Comparison of ENCODE assay signal across 8 cellular contexts in the genomic region with DNA sequence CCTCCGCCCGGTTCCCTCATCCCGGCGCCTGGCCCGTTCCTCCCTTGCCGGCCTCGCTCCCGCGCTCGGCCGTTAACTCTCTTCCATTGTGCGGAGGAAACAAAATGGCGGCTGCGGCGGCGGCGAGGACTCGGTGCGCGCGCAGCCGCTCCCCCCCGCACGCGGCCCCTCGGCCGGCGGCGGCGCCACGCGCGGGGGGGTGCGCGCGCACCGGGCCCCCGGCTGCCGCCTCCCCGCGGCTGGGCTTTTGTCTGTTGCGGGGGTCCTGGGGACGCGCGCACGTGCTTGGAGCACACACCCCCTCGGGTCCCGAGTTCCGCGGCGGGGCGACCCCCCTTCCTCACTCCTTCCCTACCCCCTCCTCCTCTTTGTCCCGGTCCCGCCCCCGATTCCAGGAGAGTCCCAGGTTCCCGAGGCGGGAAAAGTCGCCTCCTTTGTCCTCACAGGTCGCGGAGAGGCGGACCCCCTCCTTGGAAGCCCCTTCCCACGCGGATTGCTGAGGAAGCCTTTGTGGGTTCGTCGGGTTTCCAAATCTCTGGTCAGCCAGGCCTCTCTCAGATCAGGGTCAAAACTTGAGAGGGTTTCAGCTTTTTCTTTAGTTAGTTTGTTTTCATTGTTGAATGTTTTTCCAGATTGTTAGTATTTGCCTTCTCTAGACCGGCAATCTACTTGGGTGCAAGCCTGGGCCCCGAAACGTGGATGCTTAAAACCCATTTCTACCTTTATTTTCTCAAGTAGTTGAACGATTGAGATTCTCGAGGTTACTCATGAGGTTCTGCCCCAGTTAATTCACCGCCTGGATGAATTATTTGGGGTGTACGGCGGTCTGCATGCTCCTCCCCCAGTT. TPM values are rescaled to one million over a fixed set of nuclear protein-coding genes. Genes with fewer than 3 reads are reported as not detected.
A peak's percentile ranks its signal among the peaks of the same experiment; 100 is the strongest.
DNase-seq lines count a peak whose midpoint lies in the region; ATAC-seq, FAIRE-seq and TF ChIP-seq lines count a peak whose summit lies in the region.

No MANE protein-coding gene starts in this region.

- H3K4ac ChIP-seq in neuronal stem cell (ENCODE audit: low read length), result peak overlapping the region; percentile 99

- H2BK12ac ChIP-seq in neuronal stem cell (ENCODE audit: low read length), result no peak overlapping the region

- peak overlapping the region; percentile 75 for H3K4me3 ChIP-seq in NT2/D1 (ENCODE audit: insufficient read length, low read depth)
- H3K4me3 ChIP-seq in neuronal stem cell (ENCODE audit: low read length in 2 of 2), result peak overlapping the region; percentile 93 to 95

- peak overlapping the region; percentile 51 for H2BK15ac ChIP-seq in neuronal stem cell (ENCODE audit: low read length)

- H3K18ac ChIP-seq in neuronal stem cell (ENCODE audit: low read length), result peak overlapping the region; percentile 100

- H3K36me3 ChIP-seq in NT2/D1 (ENCODE audit: insufficient read depth, insufficient read length, low read length) (peaks cover 48% of the 10 kb centered on the region), neuronal stem cell (replicated peaks in 1 of 2; ENCODE audit: control insufficient read depth in 2 of 2, insufficient read depth in 2 of 2, low read length in 2 of 2) (peaks cover 3 to 54% of the 10 kb centered on the region in 2 donors)

- H3K23ac ChIP-seq in neuronal stem cell (ENCODE audit: low read depth, low read length, poor library complexity), result peak overlapping the region; percentile 100

- no peak for FAIRE-seq in frontal cortex (lab: Jason Lieb, UNC)

- peak overlapping the region; percentile 70 for H2AFZ ChIP-seq in neuronal stem cell (ENCODE audit: low read length)

- H3K27me3 Mint-ChIP-seq in type B pancreatic cell, result peaks cover 4% of the 10 kb centered on the region

- H3K27ac Mint-ChIP-seq in type B pancreatic cell, result peak overlapping the region; percentile 99

- peak overlapping the region; percentile 89 for H2BK120ac ChIP-seq in neuronal stem cell (ENCODE audit: low read depth, low read length)

- peak overlapping the region; percentile 93 for H3K27ac ChIP-seq in neuronal stem cell (replicated peaks; ENCODE audit: low read length)

- H3K14ac ChIP-seq in neuronal stem cell (ENCODE audit: low read length), result peak overlapping the region; percentile 97

- no peaks in the 10 kb centered on the region for H3K79me1 ChIP-seq in neuronal stem cell (ENCODE audit: low read depth, low read length)

- no peaks in the 10 kb centered on the region for H3K9me3 Mint-ChIP-seq in type B pancreatic cell

- peak overlapping the region; percentile 96 for H3K4me3 Mint-ChIP-seq in type B pancreatic cell

- H3K9me3 ChIP-seq in NT2/D1 (ENCODE audit: insufficient read depth, low read length) (no peaks in the 10 kb centered on the region), neuronal stem cell (replicated peaks in 1 of 2; ENCODE audit: control insufficient read depth in 2 of 2, insufficient read depth in 1 of 2, low read depth in 1 of 2, low read length in 2 of 2) (no peaks in the 10 kb centered on the region)

- peak overlapping the region; percentile 100 for H2AK5ac ChIP-seq in neuronal stem cell (ENCODE audit: low read depth, low read length)

- H3K4me1 ChIP-seq in NT2/D1 (ENCODE audit: insufficient read depth, insufficient read length) (no peaks in the 10 kb centered on the region), neuronal stem cell (ENCODE audit: control insufficient read depth in 2 of 2, insufficient read depth in 1 of 2, low read depth in 1 of 2, low read length in 2 of 2) (peaks cover 2 to 7% of the 10 kb centered on the region in 2 donors)

- H3K4me2 ChIP-seq in neuronal stem cell (ENCODE audit: insufficient read depth, low read length, poor library complexity, severe bottlenecking), result peak overlapping the region; percentile 70

- H3K36me3 Mint-ChIP-seq in type B pancreatic cell, result peaks cover 25% of the 10 kb centered on the region

- H3K9ac ChIP-seq in NT2/D1 (ENCODE audit: insufficient read length, low read depth) (peak overlapping the region; percentile 99), neuronal stem cell (ENCODE audit: low read depth, low read length, poor library complexity) (peak overlapping the region; percentile 99)

- peak overlapping the region; percentile 98 for H2BK5ac ChIP-seq in neuronal stem cell (ENCODE audit: low read length)

- H3K4me1 Mint-ChIP-seq in type B pancreatic cell (ENCODE audit: unreplicated experiment), result peaks cover 30% of the 10 kb centered on the region

- H4K8ac ChIP-seq in neuronal stem cell (ENCODE audit: low read depth, low read length), result no peak overlapping the region

- peak overlapping the region; percentile 96 for H4K91ac ChIP-seq in neuronal stem cell (ENCODE audit: low read depth, low read length, poor library complexity)

- peak; percentile 38 to 70 for DNase-seq in SHP77 (lab: John Stamatoyannopoulos, UW)
- DNase-seq in SHP77 treated with DMSO at 0.1 percent for 48 hours (lab: John Stamatoyannopoulos, UW), result no peak
- peak; percentile 74 for DNase-seq in NT2/D1 (ENCODE audit: low read depth, low spot score)
- peak; percentile 57 for DNase-seq in activated effector memory CD4-positive, alpha-beta T cell treated with Interleukin-2 at 50 U/mL for 16 hours
- DNase-seq in frontal cortex (ENCODE audit: low spot score in 2 of 2), result peak; percentile 69 to 78
- DNase-seq in neuronal stem cell (ENCODE audit: low spot score), result peak; percentile 84
- DNase-seq in type B pancreatic cell (ENCODE audit: extremely low spot score, unreplicated experiment), result peak; percentile 85

- no CpG with 5 or more reads among the region's 73 CpGs for WGBS in neuronal stem cell (ENCODE audit: extremely low coverage in 2 of 2, insufficient read length in 2 of 2, insufficient replicate concordance in 1 of 2), 2 donors

- H3K27me3 ChIP-seq in NT2/D1 (ENCODE audit: insufficient read depth, insufficient read length) (no peaks in the 10 kb centered on the region), neuronal stem cell (ENCODE audit: control insufficient read depth in 3 of 3, insufficient read depth in 3 of 3, low read depth in 1 of 3, low read length in 3 of 3) (no peaks in the 10 kb centered on the region)

- TF ChIP-seq CTCF in type B pancreatic cell (conservative IDR thresholded peaks at IDR 0.05), result no peak

- peak; percentile 6 for ATAC-seq in HG03196 (IDR thresholded peaks at IDR 0.05; ENCODE audit: unreplicated experiment)

RNA-seq across cellular contexts. Expression of a gene that starts 0.7 kb away (rescaled TPM):
- total RNA-seq in frontal cortex (132 TPM), type B pancreatic cell (ENCODE audit: low replicate concordance) (297 and 524 TPM in 2 replicates)
- polyA plus RNA-seq in neuronal stem cell (2013, experiment 1 of 2), result 416 TPM
- polyA plus RNA-seq in neuronal stem cell (2013, experiment 2 of 2), result 418 TPM

RNA-seq across cellular contexts. Expression of a gene that starts 29.5 kb away (rescaled TPM):
- total RNA-seq in frontal cortex (18.8 TPM), type B pancreatic cell (ENCODE audit: low replicate concordance) (148 and 227 TPM in 2 replicates)
- polyA plus RNA-seq in neuronal stem cell (2013, experiment 1 of 2), result 86.1 TPM
- 84.2 TPM for polyA plus RNA-seq in neuronal stem cell (2013, experiment 2 of 2)

RNA-seq across cellular contexts. Expression of a gene that starts 46.4 kb away (rescaled TPM):
- 31.8 TPM for total RNA-seq in frontal cortex
- polyA plus RNA-seq in neuronal stem cell (2013, experiment 1 of 2), result 17.9 TPM
- 16.9 TPM for polyA plus RNA-seq in neuronal stem cell (2013, experiment 2 of 2)
- total RNA-seq in type B pancreatic cell (ENCODE audit: low replicate concordance), result 39.2 and 67.7 TPM in 2 replicates
